20 cellular contexts compared by ENCODE assay signal in genomic region chr1:20578062-20578461, GRCh38. TPM values are rescaled to one million over a fixed set of nuclear protein-coding genes. Genes with fewer than 3 reads are reported as not detected.
DNase-seq lines count a peak whose midpoint lies in the region; ATAC-seq, FAIRE-seq and TF ChIP-seq lines count a peak whose summit lies in the region.
"Had no signal": no experiment of that assay in that cellular context is flagged by ENCODE, and none has a peak within 500 bp of the region (broad histone marks: within the 10 kb centered on the region; RNA-seq: fewer than 3 reads in every experiment).

No MANE protein-coding gene starts in this region.

- CTCF ChIA-PET in PC-3 (lab: Charles Lee): no interaction called here
- CTCF ChIA-PET in K562 (lab: Yijun Ruan, JAX; ENCODE audit: low intra/inter-chr PET ratio): no interaction called here

- H2AFZ ChIP-seq in PC-3 (ENCODE audit: low read length) (no peak overlapping the region), K562 (ENCODE audit: low read depth, low read length) (0 out of 2 replicates have a peak overlapping the region, but pooled peaks have one; percentile 71)

- peak overlapping the region; percentile 58 for H3K9ac ChIP-seq in PC-3 (ENCODE audit: low read length)
- H3K9ac ChIP-seq in K562 (ENCODE audit: insufficient read depth in 1 of 2, low read depth in 2 of 2, low read length in 2 of 2): no peak overlapping the region
- H3K9ac ChIP-seq: BLaER1 had no signal

- H3K4me2 ChIP-seq in PC-3 (ENCODE audit: low read length): peak overlapping the region; percentile 50
- H3K4me2 ChIP-seq in K562 (ENCODE audit: insufficient read depth, low read length): no peak overlapping the region
- H3K4me2 ChIP-seq: BLaER1 had no signal

- no peak for FAIRE-seq in K562 (lab: Jason Lieb, UNC)
- FAIRE-seq: H1, HTR-8/SVneo had no signal

- H3K27ac ChIP-seq in PC-3 (ENCODE audit: low read length): peak overlapping the region; percentile 94
- H3K27ac ChIP-seq in K562 (ENCODE audit: extremely low read depth, low read depth, low read length): no peak overlapping the region
- H3K27ac ChIP-seq in foreskin keratinocyte: no peak overlapping the region
- H3K27ac ChIP-seq: BLaER1, SK-N-MC had no signal

- POLR2A ChIA-PET in PC-3 (lab: Charles Lee; ENCODE audit: unreplicated experiment): no interaction called here
- POLR2A ChIA-PET in K562 (lab: Yijun Ruan, JAX): no interaction called here

- WGBS in K562 (ENCODE audit: insufficient coverage, low coverage, missing lambda C conversion rate): 50% methylated on average over 3 of the region's 3 CpGs

- TF ChIP-seq CTCF in PC-3 (conservative IDR thresholded peaks at IDR 0.05; ENCODE audit: low read depth, low read length) (no peak), K562 (IDR thresholded peaks at IDR 0.05 in 2 of 3, conservative IDR thresholded peaks at IDR 0.05 in 1 of 3; ENCODE audit: insufficient read depth in 2 of 3, low read depth in 1 of 3, low read length in 3 of 3) (no peak), foreskin keratinocyte (conservative IDR thresholded peaks at IDR 0.05) (no peak)

- no peaks in the 10 kb centered on the region for H4K20me1 ChIP-seq in PC-3 (ENCODE audit: low read length)
- no peaks in the 10 kb centered on the region for H4K20me1 ChIP-seq in K562 (replicated peaks; ENCODE audit: control insufficient read depth, insufficient read depth, low read length)
- H4K20me1 ChIP-seq: BLaER1 had no signal

- no peak for TF ChIP-seq RAD21 in K562 (CRISPR knock-in tag; conservative IDR thresholded peaks at IDR 0.05 in 1 of 2, IDR thresholded peaks at IDR 0.05 in 1 of 2)

- H3K79me2 ChIP-seq in PC-3 (ENCODE audit: low read length) (no peaks in the 10 kb centered on the region), K562 (ENCODE audit: control insufficient read depth, insufficient read depth, low read length) (no peaks in the 10 kb centered on the region)

- H3K27me3 ChIP-seq in PC-3 (ENCODE audit: low read length) (no peaks in the 10 kb centered on the region), K562 (ENCODE audit: control insufficient read depth in 2 of 2, insufficient read depth in 2 of 2, low read length in 2 of 2) (peaks cover 6 to 8% of the 10 kb centered on the region in 2 experiments; a peak in 3 of 5 replicates), foreskin keratinocyte (peaks cover 13% of the 10 kb centered on the region)
- H3K27me3 ChIP-seq: BLaER1 had no signal

- DNase-seq in Daoy (ENCODE audit: low read depth): peak; percentile 52
- DNase-seq in PC-3: peak; percentile 91
- no peak for DNase-seq in K562 (ENCODE audit: extremely low read depth in 1 of 4, low spot score in 3 of 4)
- DNase-seq in foreskin keratinocyte: peak; percentile 62 to 86
- DNase-seq in NCI-H2107 treated with DMSO at 0.1 percent for 48 hours (lab: John Stamatoyannopoulos, UW; ENCODE audit: unreplicated experiment): no peak
- no peak for DNase-seq in activated CD8-positive, alpha-beta memory T cell treated with anti-CD3 and anti-CD28 coated beads, Interleukin-2, amount 50 U/mL, for 4 hours
- DNase-seq in stimulated activated CD4-positive, alpha-beta T cell treated with anti-CD3 and anti-CD28 coated beads, Interleukin-12 subunit alpha, Interleukin-12 subunit beta, amount 100 ng/mL, for 4 hours: no peak
- DNase-seq: CD8-positive, alpha-beta memory T cell; NCI-H187; NCI-H2171 treated with DMSO at 0.1 percent for 48 hours; NCI-H748 treated with DMSO at 0.1 percent for 48 hours; Right ventricle myocardium superior had no signal

- H3K9me1 ChIP-seq in K562 (ENCODE audit: control insufficient read depth, insufficient read depth, low read length): no peaks in the 10 kb centered on the region

- TF ChIP-seq EP300 in K562 (IDR thresholded peaks at IDR 0.05; ENCODE audit: low read length): no peak

- BruUV-seq in PC-3 (replicated peaks; lab: Mats Ljungman, UMichigan) (no TSS peak), K562 (replicated peaks; lab: Mats Ljungman, UMichigan) (no TSS peak)

- peak; percentile 89 for ATAC-seq in PC-3
- no peak for ATAC-seq in K562
- ATAC-seq in foreskin keratinocyte: peak; percentile 62
- ATAC-seq in SK-N-SH treated with all-trans-retinoic acid at 6 μM for 48 hours: no peak

- H3K9me3 ChIP-seq in PC-3 (ENCODE audit: low read length) (no peaks in the 10 kb centered on the region), K562 (replicated peaks; ENCODE audit: control insufficient read depth, insufficient read depth, low read depth, low read length) (no peaks in the 10 kb centered on the region)
- H3K9me3 ChIP-seq: BLaER1 had no signal

- TF ChIP-seq POLR2A in K562 (conservative IDR thresholded peaks at IDR 0.05): no peak

- intact Hi-C loops in PC-3 (cut with micrococcal nuclease) (loop anchor here (5.0 kb wide), 1 partner anchor 34 kb away; no protein-coding TSS in a partner anchor), K562 (cut with micrococcal nuclease) (no loop called here)

- H3K4me1 ChIP-seq in PC-3 (ENCODE audit: insufficient read depth, low read length) (peaks cover 38% of the 10 kb centered on the region), K562 (replicated peaks in 1 of 2; ENCODE audit: control insufficient read depth in 2 of 2, insufficient read depth in 2 of 2, low read length in 2 of 2) (peaks cover 0 to 9% of the 10 kb centered on the region in 2 experiments; a peak in 2 of 5 replicates), foreskin keratinocyte (peaks cover 8% of the 10 kb centered on the region)

- in situ Hi-C loops in K562 (cut with MboI): no loop called here

- peaks cover 5% of the 10 kb centered on the region for H3F3A ChIP-seq in PC-3 (ENCODE audit: low read length, unreplicated experiment)

- no peaks in the 10 kb centered on the region for H3K9me2 ChIP-seq in PC-3 (replicated peaks; ENCODE audit: low read length)

- H3K4me3 ChIP-seq in PC-3 (ENCODE audit: low read length) (no peak overlapping the region), K562 (no peak overlapping the region)
- H3K4me3 ChIP-seq: BLaER1, SK-N-MC had no signal

- no peaks in the 10 kb centered on the region for H3K36me3 ChIP-seq in PC-3 (ENCODE audit: low read depth, low read length)
- H3K36me3 ChIP-seq in K562 (ENCODE audit: control insufficient read depth, insufficient read depth, low read length): no peaks in the 10 kb centered on the region
- H3K36me3 ChIP-seq: BLaER1 had no signal

RNA-seq across cellular contexts. Expression of gene CDA, which starts 10.8 kb away (rescaled TPM):
- total RNA-seq in Daoy (2014; rRNA removed; shearing (Covaris generic)): 1.5 TPM in 1 of 2 replicates, not detected in the other
- total RNA-seq in PC-3 (2014; rRNA removed): 30.3 and 36.3 TPM in 2 replicates
- not detected in 2 replicates for total RNA-seq in K562 (2011; cell fraction: chromatin; rRNA removed; ENCODE audit: low replicate concordance)
- total RNA-seq in K562 (2011; cell fraction: nucleolus; rRNA removed): not detected in 2 replicates
- not detected in 2 replicates for total RNA-seq in K562 (2011; cell fraction: nucleoplasm; rRNA removed)
- total RNA-seq in K562 (2014; rRNA removed): not detected in 2 replicates
- total RNA-seq in K562 (2014; rRNA removed; fragmentation: Illumina TruSeq; extraction: Trizol): not detected in 2 replicates
- not detected in 2 replicates for total RNA-seq in K562 (2015; rRNA removed; fragmentation: Illumina TruSeq; extraction: Trizol)
- not detected in 2 replicates for total RNA-seq in K562 (2021)
- not detected in 2 replicates for polyA plus RNA-seq in K562 (2011; rRNA removed)
- not detected in 2 replicates for polyA plus RNA-seq in K562 (2011; cell fraction: cytosol; rRNA removed)
- not detected in 2 replicates for polyA plus RNA-seq in K562 (2011; cell fraction: nucleus; rRNA removed)
- polyA plus RNA-seq in K562 (2012): 0.10 TPM in 1 of 2 replicates, not detected in the other
- polyA plus RNA-seq in K562 (2014; fragmentation: Illumina TruSeq; extraction: Trizol): not detected in 2 replicates
- polyA plus RNA-seq in K562 (2014; fragmentation: Nextera tagmentation; extraction: Ambion mirVana): not detected
- polyA plus RNA-seq in K562 (2014; rRNA removed): 0.12 TPM in 1 of 2 replicates, not detected in the other
- not detected in 2 replicates for polyA minus RNA-seq in K562 (2011; rRNA and poly(A)+ RNA removed)
- 1.9 TPM in 1 of 2 replicates, not detected in the other for polyA minus RNA-seq in K562 (2011; cell fraction: cytosol; rRNA and poly(A)+ RNA removed)
- not detected in 2 replicates for polyA minus RNA-seq in K562 (2011; cell fraction: nucleus; rRNA and poly(A)+ RNA removed)
- total RNA-seq in foreskin keratinocyte: 23.6 and 59.1 TPM in 2 replicates
- 72.2 and 142 TPM in 2 replicates for polyA plus RNA-seq in foreskin keratinocyte
- total RNA-seq: CD8-positive, alpha-beta memory T cell; LHCN-M2 had no signal
- polyA plus RNA-seq: CD8-positive, alpha-beta memory T cell had no signal

RNA-seq across cellular contexts. Expression of gene FAM43B, which starts 25.7 kb away (rescaled TPM):
- 0.29 TPM in 1 of 2 replicates, not detected in the other for total RNA-seq in Daoy (2014; rRNA removed; shearing (Covaris generic))
- total RNA-seq in PC-3 (2014; rRNA removed): 0.11 TPM in 1 of 2 replicates, not detected in the other
- not detected in 2 replicates for total RNA-seq in K562 (2011; cell fraction: chromatin; rRNA removed; ENCODE audit: low replicate concordance)
- total RNA-seq in K562 (2011; cell fraction: nucleolus; rRNA removed): not detected in 2 replicates
- not detected in 2 replicates for total RNA-seq in K562 (2011; cell fraction: nucleoplasm; rRNA removed)
- total RNA-seq in K562 (2014; rRNA removed): not detected in 2 replicates
- total RNA-seq in K562 (2014; rRNA removed; fragmentation: Illumina TruSeq; extraction: Trizol): not detected in 2 replicates
- not detected in 2 replicates for total RNA-seq in K562 (2015; rRNA removed; fragmentation: Illumina TruSeq; extraction: Trizol)
- not detected in 2 replicates for total RNA-seq in K562 (2021)
- polyA plus RNA-seq in K562 (2011; rRNA removed): not detected in 2 replicates
- 0.03 TPM in 1 of 2 replicates, not detected in the other for polyA plus RNA-seq in K562 (2011; cell fraction: cytosol; rRNA removed)
- polyA plus RNA-seq in K562 (2011; cell fraction: nucleus; rRNA removed): not detected in 2 replicates
- polyA plus RNA-seq in K562 (2012): 0.06 TPM in 1 of 2 replicates, not detected in the other
- polyA plus RNA-seq in K562 (2014; fragmentation: Illumina TruSeq; extraction: Trizol): not detected in 2 replicates
- not detected for polyA plus RNA-seq in K562 (2014; fragmentation: Nextera tagmentation; extraction: Ambion mirVana)
- not detected in 2 replicates for polyA plus RNA-seq in K562 (2014; rRNA removed)
- polyA minus RNA-seq in K562 (2011; rRNA and poly(A)+ RNA removed): not detected in 2 replicates
- not detected in 2 replicates for polyA minus RNA-seq in K562 (2011; cell fraction: cytosol; rRNA and poly(A)+ RNA removed)
- polyA minus RNA-seq in K562 (2011; cell fraction: nucleus; rRNA and poly(A)+ RNA removed): not detected in 2 replicates
- total RNA-seq in foreskin keratinocyte: 0.07 TPM in 1 of 2 replicates, not detected in the other
- 0.02 and 0.07 TPM in 2 replicates for polyA plus RNA-seq in foreskin keratinocyte
- total RNA-seq: CD8-positive, alpha-beta memory T cell; NCI-H460 had no signal
- polyA plus RNA-seq: CD8-positive, alpha-beta memory T cell; IgD-negative memory B cell had no signal

RNA-seq across cellular contexts. Expression of gene PINK1, which starts 55.2 kb away (rescaled TPM):
- 76.0 and 78.5 TPM in 2 replicates for total RNA-seq in Daoy (2014; rRNA removed; shearing (Covaris generic))
- total RNA-seq in PC-3 (2014; rRNA removed) (129 and 160 TPM in 2 replicates), K562 (2014; rRNA removed) (11.3 and 12.9 TPM in 2 replicates), K562 (2014; rRNA removed; fragmentation: Illumina TruSeq; extraction: Trizol) (5.7 and 6.2 TPM in 2 replicates), K562 (2015; rRNA removed; fragmentation: Illumina TruSeq; extraction: Trizol) (5.9 and 6.5 TPM in 2 replicates), K562 (2021) (9.3 and 9.5 TPM in 2 replicates), foreskin keratinocyte (55.8 and 56.8 TPM in 2 replicates)
- total RNA-seq in K562 (2011; cell fraction: chromatin; rRNA removed; ENCODE audit: low replicate concordance): 7.4 and 10.6 TPM in 2 replicates
- total RNA-seq in K562 (2011; cell fraction: nucleolus; rRNA removed): 5.8 and 8.2 TPM in 2 replicates
- total RNA-seq in K562 (2011; cell fraction: nucleoplasm; rRNA removed): 7.4 and 8.1 TPM in 2 replicates
- polyA plus RNA-seq in K562 (2011; rRNA removed) (6.8 and 9.3 TPM in 2 replicates), K562 (2014; fragmentation: Illumina TruSeq; extraction: Trizol) (7.6 and 9.9 TPM in 2 replicates), K562 (2014; fragmentation: Nextera tagmentation; extraction: Ambion mirVana) (1 to 10 TPM; 1.5 to 2.2 TPM), K562 (2014; rRNA removed) (10.2 and 10.5 TPM in 2 replicates), foreskin keratinocyte (51.2 and 55.1 TPM in 2 replicates)
- polyA plus RNA-seq in K562 (2011; cell fraction: cytosol; rRNA removed): 8.0 and 11.3 TPM in 2 replicates
- 5.3 and 5.6 TPM in 2 replicates for polyA plus RNA-seq in K562 (2011; cell fraction: nucleus; rRNA removed)
- 9.1 and 27.2 TPM in 2 replicates for polyA plus RNA-seq in K562 (2012)
- polyA minus RNA-seq in K562 (2011; rRNA and poly(A)+ RNA removed): 4.9 TPM in 2 replicates
- polyA minus RNA-seq in K562 (2011; cell fraction: cytosol; rRNA and poly(A)+ RNA removed): 3.1 and 4.2 TPM in 2 replicates
- polyA minus RNA-seq in K562 (2011; cell fraction: nucleus; rRNA and poly(A)+ RNA removed): 1.5 and 2.2 TPM in 2 replicates

Comparison
In these comparisons a context has a peak if more than half of its experiments do, and no peak if none do; other contexts are left out.
1. DNase-seq: peak in Daoy (single experiment), PC-3 (single experiment) and foreskin keratinocyte (2 of 2); none in K562 (0 of 4), NCI-H2107 treated with DMSO at 0.1 percent for 48 hours (single experiment), activated CD8-positive, alpha-beta memory T cell treated with anti-CD3 and anti-CD28 coated beads, Interleukin-2, amount 50 U/mL, for 4 hours (single experiment) and stimulated activated CD4-positive, alpha-beta T cell treated with anti-CD3 and anti-CD28 coated beads, Interleukin-12 subunit alpha, Interleukin-12 subunit beta, amount 100 ng/mL, for 4 hours (single experiment).
2. ATAC-seq: peak in PC-3 (single experiment) and foreskin keratinocyte (single experiment); none in K562 (single experiment) and SK-N-SH treated with all-trans-retinoic acid at 6 μM for 48 hours (single experiment).